Comparison of ENCODE assay signal across 8 cellular contexts in the genomic region with DNA sequence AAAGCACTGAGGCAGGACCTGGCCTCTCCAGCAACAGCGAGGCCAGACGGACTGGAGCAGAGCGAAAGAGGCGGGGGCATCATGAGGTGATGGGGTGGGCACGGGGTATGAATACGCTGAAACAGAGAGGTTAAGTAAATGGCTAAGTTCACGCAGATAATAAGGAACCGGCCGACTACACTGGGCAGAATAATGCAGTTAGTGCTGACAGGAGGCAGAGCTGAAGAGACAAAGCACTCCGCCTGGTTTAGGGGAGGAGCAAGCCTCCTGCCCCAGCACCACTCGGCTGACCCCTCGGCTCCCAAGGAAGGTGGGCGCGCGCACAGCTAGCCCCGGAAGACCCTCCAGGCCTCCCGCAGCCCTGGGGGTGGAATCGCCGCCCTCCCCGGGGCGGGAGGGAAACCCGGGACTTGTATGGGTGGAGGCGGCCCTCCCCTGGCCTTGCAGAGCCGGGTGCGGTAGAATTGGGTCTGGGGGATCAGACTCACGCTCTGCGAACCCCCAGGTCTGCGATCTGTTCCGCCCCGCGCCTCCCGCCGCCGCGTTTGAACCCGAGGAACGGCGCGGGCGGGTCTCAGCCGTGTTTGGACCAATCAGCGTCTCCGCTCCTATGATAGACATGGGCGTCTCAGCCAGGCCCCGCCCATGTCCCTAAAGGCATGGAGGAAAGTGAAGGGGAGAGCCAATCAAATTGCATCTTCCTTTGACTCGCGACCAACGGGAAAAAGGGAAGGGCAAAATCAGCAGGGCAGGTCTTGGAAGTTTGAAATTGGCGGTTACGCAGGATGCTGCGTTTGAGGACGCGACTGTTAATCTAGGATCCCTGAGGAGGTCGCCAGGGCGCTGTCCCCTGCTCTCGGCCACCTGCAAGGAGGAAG.
DNase-seq lines count a peak whose midpoint lies in the region; ATAC-seq lines count a peak whose summit lies in the region.

A gene with protein sequence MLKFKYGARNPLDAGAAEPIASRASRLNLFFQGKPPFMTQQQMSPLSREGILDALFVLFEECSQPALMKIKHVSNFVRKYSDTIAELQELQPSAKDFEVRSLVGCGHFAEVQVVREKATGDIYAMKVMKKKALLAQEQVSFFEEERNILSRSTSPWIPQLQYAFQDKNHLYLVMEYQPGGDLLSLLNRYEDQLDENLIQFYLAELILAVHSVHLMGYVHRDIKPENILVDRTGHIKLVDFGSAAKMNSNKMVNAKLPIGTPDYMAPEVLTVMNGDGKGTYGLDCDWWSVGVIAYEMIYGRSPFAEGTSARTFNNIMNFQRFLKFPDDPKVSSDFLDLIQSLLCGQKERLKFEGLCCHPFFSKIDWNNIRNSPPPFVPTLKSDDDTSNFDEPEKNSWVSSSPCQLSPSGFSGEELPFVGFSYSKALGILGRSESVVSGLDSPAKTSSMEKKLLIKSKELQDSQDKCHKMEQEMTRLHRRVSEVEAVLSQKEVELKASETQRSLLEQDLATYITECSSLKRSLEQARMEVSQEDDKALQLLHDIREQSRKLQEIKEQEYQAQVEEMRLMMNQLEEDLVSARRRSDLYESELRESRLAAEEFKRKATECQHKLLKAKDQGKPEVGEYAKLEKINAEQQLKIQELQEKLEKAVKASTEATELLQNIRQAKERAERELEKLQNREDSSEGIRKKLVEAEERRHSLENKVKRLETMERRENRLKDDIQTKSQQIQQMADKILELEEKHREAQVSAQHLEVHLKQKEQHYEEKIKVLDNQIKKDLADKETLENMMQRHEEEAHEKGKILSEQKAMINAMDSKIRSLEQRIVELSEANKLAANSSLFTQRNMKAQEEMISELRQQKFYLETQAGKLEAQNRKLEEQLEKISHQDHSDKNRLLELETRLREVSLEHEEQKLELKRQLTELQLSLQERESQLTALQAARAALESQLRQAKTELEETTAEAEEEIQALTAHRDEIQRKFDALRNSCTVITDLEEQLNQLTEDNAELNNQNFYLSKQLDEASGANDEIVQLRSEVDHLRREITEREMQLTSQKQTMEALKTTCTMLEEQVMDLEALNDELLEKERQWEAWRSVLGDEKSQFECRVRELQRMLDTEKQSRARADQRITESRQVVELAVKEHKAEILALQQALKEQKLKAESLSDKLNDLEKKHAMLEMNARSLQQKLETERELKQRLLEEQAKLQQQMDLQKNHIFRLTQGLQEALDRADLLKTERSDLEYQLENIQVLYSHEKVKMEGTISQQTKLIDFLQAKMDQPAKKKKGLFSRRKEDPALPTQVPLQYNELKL (N-terminal part only) (minus strand): TSS at position 560 of the 878 bp plus-strand sequence. CDS start 1,152 bp downstream, outside the sequence.

- DNase-seq in C1 segment of cervical spinal cord (lab: John Stamatoyannopoulos, UW) (peak; percentile 18 to 83 (median 68)), NCI-H526 treated with DMSO at 0.1 percent for 48 hours (lab: John Stamatoyannopoulos, UW) (peak; percentile 92), dedifferentiated amniotic fluid mesenchymal stem cell (ENCODE audit: extremely low spot score) (peak; percentile 95), left kidney (ENCODE audit: low read depth, low spot score) (peak; percentile 99)
- DNase-seq in activated CD4-positive, alpha-beta T cell treated with anti-CD3 and anti-CD28 coated beads for 48 hours, result peak; percentile 92
- peak; percentile 88 for DNase-seq in stimulated activated CD4-positive, alpha-beta T cell treated with anti-CD3 and anti-CD28 coated beads, Interleukin-1b, Interleukin-23, amount 100 ng/mL, for 48 hours

- ATAC-seq in GM19351 (IDR thresholded peaks at IDR 0.05; ENCODE audit: unreplicated experiment), result peak; percentile 100
- ATAC-seq in HG03520 (IDR thresholded peaks at IDR 0.05; ENCODE audit: unreplicated experiment), result peak; percentile 99

Comparison
In these comparisons a context has a peak if more than half of its experiments do, and no peak if none do; other contexts are left out.
1. Peak in every context shown above with its lines: DNase-seq and ATAC-seq.